In the genomic region with DNA sequence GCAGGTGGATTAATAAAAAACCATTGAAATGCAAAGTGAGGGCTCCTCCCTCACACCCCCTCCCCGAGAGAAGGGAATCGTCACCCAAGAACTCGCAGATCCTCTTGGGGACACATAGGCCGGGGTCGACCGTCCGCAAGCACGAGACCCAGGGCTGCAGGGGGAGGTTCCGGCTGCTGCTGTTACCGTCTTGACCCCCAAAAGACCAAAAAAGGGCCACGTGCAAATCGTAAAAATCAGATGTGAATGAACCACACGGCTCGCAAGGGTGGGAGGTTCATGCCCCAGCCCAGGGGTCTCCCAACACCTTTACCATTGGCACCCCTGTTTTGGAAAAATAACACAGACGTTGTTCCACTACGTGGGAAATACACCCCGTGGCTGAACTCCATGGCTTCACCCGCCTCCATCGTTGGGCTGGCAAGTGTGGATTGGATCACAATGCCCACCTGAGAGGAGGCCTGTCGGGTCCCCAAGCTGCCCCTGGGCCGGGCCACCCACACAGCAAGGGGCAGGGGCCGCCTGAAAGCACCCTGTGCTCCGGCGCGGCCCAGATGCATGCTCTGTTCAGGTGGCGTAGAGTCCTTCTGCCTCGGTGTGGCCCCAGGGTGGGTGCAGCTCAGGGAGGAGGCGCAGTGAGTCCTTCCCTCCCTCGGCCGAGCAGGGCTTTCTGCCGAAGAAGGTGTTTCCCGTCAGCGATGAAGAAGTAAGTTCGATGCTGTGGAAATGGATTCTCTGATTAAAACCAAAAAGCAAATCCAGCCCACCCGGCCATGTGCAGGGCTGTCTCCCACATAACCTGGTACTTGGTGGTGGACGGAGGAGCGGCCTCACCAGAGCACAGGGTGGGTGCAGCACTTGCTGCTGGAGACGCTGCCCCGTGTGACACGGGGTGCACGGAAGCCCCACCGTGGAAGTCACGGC, we compare ENCODE assay signal across 30 cellular contexts.
A peak's percentile ranks its signal among the peaks of the same experiment; 100 is the strongest.
DNase-seq lines count a peak whose midpoint lies in the region; ATAC-seq and TF ChIP-seq lines count a peak whose summit lies in the region.
"Had no signal": no experiment of that assay in that cellular context is flagged by ENCODE, and none has a peak within 500 bp of the region (broad histone marks: within the 10 kb centered on the region; RNA-seq: fewer than 3 reads in every experiment).

No MANE protein-coding gene starts in this region.

- H3K27ac Mint-ChIP-seq in activated CD4-positive, alpha-beta T cell treated with anti-CD3 and anti-CD28 coated beads for 36 hours, result no peak overlapping the region
- H3K27ac Mint-ChIP-seq in WTC11, result no peak overlapping the region
- no peak overlapping the region for H3K27ac Mint-ChIP-seq in activated T-helper 17 cell treated with anti-CD3 and anti-CD28 coated beads, Interleukin-2, amount 50 U/mL, for 72 hours
- H3K27ac Mint-ChIP-seq in stimulated activated naive CD8-positive, alpha-beta T cell treated with anti-CD3 and anti-CD28 coated beads, Interleukin-15, amount 100 ng/mL, for 72 hours, result no peak overlapping the region
- H3K27ac Mint-ChIP-seq: activated CD8-positive, alpha-beta T cell treated with anti-CD3 and anti-CD28 coated beads for 36 hours; CD4-positive, alpha-beta memory T cell; memory B cell; naive thymus-derived CD4-positive, alpha-beta T cell had no signal

- TF ChIP-seq POLR2A in right lobe of liver (IDR thresholded peaks at IDR 0.05), result no peak
- no peak for TF ChIP-seq POLR2A in gastroesophageal sphincter (IDR thresholded peaks at IDR 0.05)

- H3K36me3 Mint-ChIP-seq in activated CD4-positive, alpha-beta T cell treated with anti-CD3 and anti-CD28 coated beads for 36 hours (ENCODE audit: low read depth), result no peaks in the 10 kb centered on the region
- no peaks in the 10 kb centered on the region for H3K36me3 Mint-ChIP-seq in WTC11
- no peaks in the 10 kb centered on the region for H3K36me3 Mint-ChIP-seq in activated T-helper 17 cell treated with anti-CD3 and anti-CD28 coated beads, Interleukin-2, amount 50 U/mL, for 72 hours (ENCODE audit: low read depth)
- H3K36me3 Mint-ChIP-seq: CD4-positive, alpha-beta memory T cell; memory B cell had no signal

- no peak for ATAC-seq in activated CD4-positive, alpha-beta T cell treated with anti-CD3 and anti-CD28 coated beads for 36 hours
- ATAC-seq in WTC11, result no peak
- no peak for ATAC-seq in right lobe of liver
- ATAC-seq in activated T-helper 17 cell treated with anti-CD3 and anti-CD28 coated beads, Interleukin-2, amount 50 U/mL, for 72 hours (replicated peaks), result no peak
- no peak for ATAC-seq in gastroesophageal sphincter
- no peak for ATAC-seq in stimulated activated naive CD8-positive, alpha-beta T cell treated with anti-CD3 and anti-CD28 coated beads, Interleukin-15, amount 100 ng/mL, for 72 hours
- ATAC-seq: activated CD8-positive, alpha-beta T cell treated with anti-CD3 and anti-CD28 coated beads for 36 hours; esophagus mucosa; naive thymus-derived CD4-positive, alpha-beta T cell; stimulated activated naive CD8-positive, alpha-beta T cell treated with anti-CD3 and anti-CD28 coated beads, Interleukin-15, Interleukin-2, amounts not matched to agents 100 U/mL and 50 U/mL, for 24 hours had no signal

- no peaks in the 10 kb centered on the region for H3K4me1 Mint-ChIP-seq in activated CD4-positive, alpha-beta T cell treated with anti-CD3 and anti-CD28 coated beads for 36 hours
- H3K4me1 Mint-ChIP-seq in WTC11, result peaks cover 9% of the 10 kb centered on the region
- H3K4me1 Mint-ChIP-seq in activated T-helper 17 cell treated with anti-CD3 and anti-CD28 coated beads, Interleukin-2, amount 50 U/mL, for 72 hours, result no peaks in the 10 kb centered on the region
- H3K4me1 Mint-ChIP-seq in stimulated activated naive CD8-positive, alpha-beta T cell treated with anti-CD3 and anti-CD28 coated beads, Interleukin-15, amount 100 ng/mL, for 72 hours, result no peaks in the 10 kb centered on the region
- H3K4me1 Mint-ChIP-seq: CD4-positive, alpha-beta memory T cell; central memory CD8-positive, alpha-beta T cell; memory B cell; naive thymus-derived CD4-positive, alpha-beta T cell had no signal

- intact Hi-C loops in activated CD4-positive, alpha-beta T cell treated with anti-CD3 and anti-CD28 coated beads for 36 hours (cut with DNase I, micrococcal nuclease), result no loop called here
- intact Hi-C loops in right lobe of liver (cut with DNase I) (no loop called here), posterior cingulate gyrus (cut with DNase I) (no loop called here)

- H3K27ac ChIP-seq in right lobe of liver (no peak overlapping the region), gastroesophageal sphincter (no peak overlapping the region)
- H3K27ac ChIP-seq: 22Rv1, ascending aorta, KMS-11, RWPE1, tibial nerve had no signal

- H3K4me3 ChIP-seq in right lobe of liver, result no peak overlapping the region
- no peak overlapping the region for H3K4me3 ChIP-seq in gastroesophageal sphincter
- H3K4me3 ChIP-seq: ascending aorta, HAP-1, tibial nerve had no signal

- TF ChIP-seq EP300 in gastroesophageal sphincter (IDR thresholded peaks at IDR 0.05), result no peak

- no peaks in the 10 kb centered on the region for H3K36me3 ChIP-seq in right lobe of liver
- no peaks in the 10 kb centered on the region for H3K36me3 ChIP-seq in gastroesophageal sphincter
- H3K36me3 ChIP-seq: ascending aorta, HAP-1, tibial nerve had no signal

- WGBS in right lobe of liver (ENCODE audit: insufficient coverage, low coverage, low lambda C conversion rate, missing lambda C conversion rate), result 59% methylated on average over 28 of the region's 43 CpGs
- 43 to 67% methylated on average over 3 to 7 of the region's 43 CpGs for WGBS in gastroesophageal sphincter (ENCODE audit: low coverage in 1 of 2), 2 donors

- no peaks in the 10 kb centered on the region for H3K9me3 Mint-ChIP-seq in activated CD4-positive, alpha-beta T cell treated with anti-CD3 and anti-CD28 coated beads for 36 hours (ENCODE audit: low read depth)
- H3K9me3 Mint-ChIP-seq in WTC11, result no peaks in the 10 kb centered on the region
- H3K9me3 Mint-ChIP-seq in activated T-helper 17 cell treated with anti-CD3 and anti-CD28 coated beads, Interleukin-2, amount 50 U/mL, for 72 hours, result no peaks in the 10 kb centered on the region
- H3K9me3 Mint-ChIP-seq in stimulated activated naive CD8-positive, alpha-beta T cell treated with anti-CD3 and anti-CD28 coated beads, Interleukin-15, amount 100 ng/mL, for 72 hours, result no peaks in the 10 kb centered on the region
- H3K9me3 Mint-ChIP-seq: activated CD8-positive, alpha-beta T cell treated with anti-CD3 and anti-CD28 coated beads for 36 hours; CD4-positive, alpha-beta memory T cell; central memory CD8-positive, alpha-beta T cell; memory B cell had no signal

- H3K4me3 Mint-ChIP-seq in activated CD4-positive, alpha-beta T cell treated with anti-CD3 and anti-CD28 coated beads for 36 hours, result no peak overlapping the region
- peak overlapping the region; percentile 29; the same call in 1 of the 2 replicates for H3K4me3 Mint-ChIP-seq in WTC11
- H3K4me3 Mint-ChIP-seq in activated T-helper 17 cell treated with anti-CD3 and anti-CD28 coated beads, Interleukin-2, amount 50 U/mL, for 72 hours, result no peak overlapping the region
- no peak overlapping the region for H3K4me3 Mint-ChIP-seq in stimulated activated naive CD8-positive, alpha-beta T cell treated with anti-CD3 and anti-CD28 coated beads, Interleukin-15, amount 100 ng/mL, for 72 hours
- H3K4me3 Mint-ChIP-seq: activated CD8-positive, alpha-beta T cell treated with anti-CD3 and anti-CD28 coated beads for 36 hours; CD4-positive, alpha-beta memory T cell; central memory CD8-positive, alpha-beta T cell; memory B cell; naive thymus-derived CD4-positive, alpha-beta T cell had no signal

- CTCF ChIA-PET in activated CD4-positive, alpha-beta T cell treated with anti-CD3 and anti-CD28 coated beads for 36 hours (lab: Charles Lee), result no interaction called here
- CTCF ChIA-PET in WTC11 (lab: Charles Lee), result no interaction called here

- H3K27me3 Mint-ChIP-seq in activated CD4-positive, alpha-beta T cell treated with anti-CD3 and anti-CD28 coated beads for 36 hours, result peaks cover 13% of the 10 kb centered on the region
- H3K27me3 Mint-ChIP-seq in WTC11 (ENCODE audit: low read depth), result no peaks in the 10 kb centered on the region; the same call in 1 of the 2 replicates
- H3K27me3 Mint-ChIP-seq in activated T-helper 17 cell treated with anti-CD3 and anti-CD28 coated beads, Interleukin-2, amount 50 U/mL, for 72 hours, result peaks cover 5% of the 10 kb centered on the region
- peaks cover 12% of the 10 kb centered on the region for H3K27me3 Mint-ChIP-seq in stimulated activated naive CD8-positive, alpha-beta T cell treated with anti-CD3 and anti-CD28 coated beads, Interleukin-15, amount 100 ng/mL, for 72 hours

- H3K27me3 ChIP-seq in right lobe of liver (no peaks in the 10 kb centered on the region), gastroesophageal sphincter (peaks cover 84% of the 10 kb centered on the region)
- H3K27me3 ChIP-seq: ascending aorta had no signal

- H3K9me3 ChIP-seq in right lobe of liver (no peaks in the 10 kb centered on the region), gastroesophageal sphincter (no peaks in the 10 kb centered on the region)
- H3K9me3 ChIP-seq: ascending aorta, HAP-1, tibial nerve had no signal

- TF ChIP-seq CTCF in WTC11 (IDR thresholded peaks at IDR 0.05) (no peak), right lobe of liver (IDR thresholded peaks at IDR 0.05) (no peak), gastroesophageal sphincter (IDR thresholded peaks at IDR 0.05) (no peak)

- DNase-seq in activated CD4-positive, alpha-beta T cell treated with anti-CD3 and anti-CD28 coated beads for 36 hours, result peak; percentile 2
- no peak for DNase-seq in activated CD4-positive, alpha-beta T cell treated with anti-CD3 and anti-CD28 coated beads, Interleukin-2, amount 50 U/mL, for 48 hours
- DNase-seq in WTC11 (ENCODE audit: low spot score), result peak; percentile 13
- DNase-seq in right lobe of liver, result peak; percentile 7 to 33 (median 33)
- DNase-seq in posterior cingulate gyrus, result peak in 6 of 10 donors; percentile 3 to 80 (median 31)
- DNase-seq in stimulated activated naive CD8-positive, alpha-beta T cell treated with anti-CD3 and anti-CD28 coated beads, Interleukin-15, amount 100 ng/mL, for 72 hours, result no peak
- DNase-seq: activated CD8-positive, alpha-beta T cell treated with anti-CD3 and anti-CD28 coated beads for 36 hours; activated naive CD4-positive, alpha-beta T cell treated with anti-CD3 and anti-CD28 coated beads, Interleukin-2, amount 50 U/mL, for 16 hours; activated T-cell treated with anti-CD3 and anti-CD28 coated beads, Interleukin-2, amount 50 U/mL, for 1 hour; CD4-positive, alpha-beta memory T cell; DMS153; foreskin melanocyte; GDM1; MV-4-11; naive thymus-derived CD4-positive, alpha-beta T cell; NCI-H187; stimulated activated CD4-positive, alpha-beta T cell treated with anti-CD3 and anti-CD28 coated beads, Interleukin-4, amount 100 ng/mL, for 24 hours; stimulated activated naive CD8-positive, alpha-beta T cell treated with anti-CD3 and anti-CD28 coated beads, Interleukin-15, Interleukin-2, amounts not matched to agents 100 U/mL and 50 U/mL, for 24 hours; T-helper 9 cell had no signal

- H3K4me1 ChIP-seq in right lobe of liver, result no peaks in the 10 kb centered on the region
- no peaks in the 10 kb centered on the region for H3K4me1 ChIP-seq in gastroesophageal sphincter
- H3K4me1 ChIP-seq: ascending aorta, HAP-1, tibial nerve had no signal

- POLR2A ChIA-PET in activated CD4-positive, alpha-beta T cell treated with anti-CD3 and anti-CD28 coated beads for 36 hours (lab: Charles Lee), result no interaction called here
- POLR2A ChIA-PET in WTC11 (lab: Charles Lee), result no interaction called here

TF ChIP-seq in WTC11, 78 proteins besides CTCF, POLR2A, EP300 and RAD21 (continues in another document):
- no peak for TF ChIP-seq NR3C1 (CRISPR knock-in tag; conservative IDR thresholded peaks at IDR 0.05; ENCODE audit: low read depth)

Comparison
In these comparisons a context has a peak if more than half of its experiments do, and no peak if none do; other contexts are left out.
1. DNase-seq: peak in activated CD4-positive, alpha-beta T cell treated with anti-CD3 and anti-CD28 coated beads for 36 hours (single experiment), WTC11 (single experiment), right lobe of liver (3 of 3) and posterior cingulate gyrus (6 of 10); none in activated CD4-positive, alpha-beta T cell treated with anti-CD3 and anti-CD28 coated beads, Interleukin-2, amount 50 U/mL, for 48 hours (0 of 2) and stimulated activated naive CD8-positive, alpha-beta T cell treated with anti-CD3 and anti-CD28 coated beads, Interleukin-15, amount 100 ng/mL, for 72 hours (0 of 2).